Comparison of ENCODE assay signal across 8 cellular contexts in the genomic region with DNA sequence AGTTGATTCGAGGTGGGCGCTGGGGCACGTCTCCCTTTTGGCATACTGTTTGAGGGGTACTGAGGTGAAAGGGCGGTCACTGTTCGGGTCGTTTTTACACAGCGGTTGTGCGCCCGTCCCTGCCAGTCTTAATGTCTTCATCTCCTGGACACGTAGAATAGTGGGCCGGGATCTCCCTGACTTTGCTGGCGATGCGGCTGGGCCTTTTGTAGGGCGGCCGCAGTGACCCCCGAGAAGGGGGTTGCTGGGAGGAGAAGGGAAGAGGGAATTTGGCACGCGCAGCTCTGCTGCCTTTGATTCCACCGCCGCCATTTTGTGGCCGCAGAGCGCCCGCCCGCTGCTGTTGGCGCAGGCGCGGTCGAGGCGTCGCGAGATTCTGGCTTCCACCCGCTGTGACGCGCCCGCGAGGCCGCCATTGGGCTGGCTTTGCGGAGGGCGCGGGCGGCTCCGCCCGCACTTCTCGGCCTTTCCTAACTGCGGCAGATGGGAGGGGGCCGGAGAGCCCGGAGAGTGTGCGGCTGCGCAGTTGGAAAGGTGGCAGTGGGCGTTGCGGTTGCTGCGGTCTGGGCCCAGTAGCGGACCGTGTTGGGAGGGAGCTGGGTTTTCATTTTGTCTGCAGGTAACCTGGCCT. TPM values are rescaled to one million over a fixed set of nuclear protein-coding genes. Genes with fewer than 3 reads are reported as not detected.
DNase-seq lines count a peak whose midpoint lies in the region; ATAC-seq and TF ChIP-seq lines count a peak whose summit lies in the region.

No MANE protein-coding gene starts in this region.

- peaks cover 3 to 8% of the 10 kb centered on the region in 2 donors for H3K9me3 Mint-ChIP-seq in activated T-cell treated with anti-CD3 and anti-CD28 coated beads, Interleukin-2, amount 50 U/mL, for 72 hours

- H3K36me3 ChIP-seq in esophagus squamous epithelium, result peaks cover 27 to 45% (median 31%) of the 10 kb centered on the region in 3 donors

- DNase-seq in DMS153 (lab: John Stamatoyannopoulos, UW) (peak; percentile 84), KG1 (lab: John Stamatoyannopoulos, UW) (peak; percentile 59), esophagus squamous epithelium (lab: John Stamatoyannopoulos, UW) (peak; percentile 46), myocyte (ENCODE audit: low read depth) (peak; percentile 95)
- peak; percentile 93 for DNase-seq in activated T-cell treated with anti-CD3 and anti-CD28 coated beads, Interleukin-2, amount 50 U/mL, for 72 hours
- peak; percentile 79 for DNase-seq in stimulated activated CD8-positive, alpha-beta memory T cell treated with anti-CD3 and anti-CD28 coated beads, Interleukin-7, amount 100 ng/mL, for 24 hours (ENCODE audit: low read depth)

- peak overlapping the region; percentile 99 for H3K27ac Mint-ChIP-seq in activated T-cell treated with anti-CD3 and anti-CD28 coated beads, Interleukin-2, amount 50 U/mL, for 72 hours

- peak in 3 of 4 donors; percentile 39 to 87 (median 51) for TF ChIP-seq POLR2A in esophagus squamous epithelium (IDR thresholded peaks at IDR 0.05)

- no peaks in the 10 kb centered on the region for H3K27me3 ChIP-seq in esophagus squamous epithelium

- peak; percentile 50 for ATAC-seq in GM21737 (IDR thresholded peaks at IDR 0.05; ENCODE audit: unreplicated experiment)
- peak; percentile 73 to 76 for ATAC-seq in activated T-cell treated with anti-CD3 and anti-CD28 coated beads, Interleukin-2, amount 50 U/mL, for 72 hours (replicated peaks in 1 of 2)

- peaks cover 19 to 52% (median 31%) of the 10 kb centered on the region in 3 donors for H3K4me1 ChIP-seq in esophagus squamous epithelium

- peak overlapping the region; percentile 95 to 96 for H3K4me3 Mint-ChIP-seq in activated T-cell treated with anti-CD3 and anti-CD28 coated beads, Interleukin-2, amount 50 U/mL, for 72 hours

- peaks cover 79% of the 10 kb centered on the region for H3K4me1 Mint-ChIP-seq in activated T-cell treated with anti-CD3 and anti-CD28 coated beads, Interleukin-2, amount 50 U/mL, for 72 hours (ENCODE audit: low read depth)

- H3K27me3 Mint-ChIP-seq in activated T-cell treated with anti-CD3 and anti-CD28 coated beads, Interleukin-2, amount 50 U/mL, for 72 hours (ENCODE audit: low read depth), result no peaks in the 10 kb centered on the region

- 0% methylated on average over 17 to 20 of the region's 54 CpGs for WGBS in esophagus squamous epithelium, 2 donors

- no peaks in the 10 kb centered on the region for H3K9me3 ChIP-seq in esophagus squamous epithelium

- H3K4me3 ChIP-seq in esophagus squamous epithelium, result peak overlapping the region; percentile 78 to 96 (median 83)

- H3K27ac ChIP-seq in esophagus squamous epithelium, result peak overlapping the region; percentile 98 to 100 (median 100)

- intact Hi-C loops in esophagus squamous epithelium (cut with DNase I), result no loop called here

- TF ChIP-seq CTCF in esophagus squamous epithelium (IDR thresholded peaks at IDR 0.05), result peak in 1 of 6 experiments; percentile 8

- peaks cover 44 to 66% of the 10 kb centered on the region in 2 donors for H3K36me3 Mint-ChIP-seq in activated T-cell treated with anti-CD3 and anti-CD28 coated beads, Interleukin-2, amount 50 U/mL, for 72 hours (ENCODE audit: insufficient read depth in 2 of 2)

TF ChIP-seq in PFSK-1, 5 proteins besides CTCF, POLR2A, EP300 and RAD21:
- TF ChIP-seq POLR2AphosphoS5 (IDR thresholded peaks at IDR 0.05; ENCODE audit: low read depth, low read length), result no peak
- TF ChIP-seq SIN3A (IDR thresholded peaks at IDR 0.05; ENCODE audit: borderline replicate concordance, insufficient read depth, low read length), result no peak
- TF ChIP-seq, protein P1, sequence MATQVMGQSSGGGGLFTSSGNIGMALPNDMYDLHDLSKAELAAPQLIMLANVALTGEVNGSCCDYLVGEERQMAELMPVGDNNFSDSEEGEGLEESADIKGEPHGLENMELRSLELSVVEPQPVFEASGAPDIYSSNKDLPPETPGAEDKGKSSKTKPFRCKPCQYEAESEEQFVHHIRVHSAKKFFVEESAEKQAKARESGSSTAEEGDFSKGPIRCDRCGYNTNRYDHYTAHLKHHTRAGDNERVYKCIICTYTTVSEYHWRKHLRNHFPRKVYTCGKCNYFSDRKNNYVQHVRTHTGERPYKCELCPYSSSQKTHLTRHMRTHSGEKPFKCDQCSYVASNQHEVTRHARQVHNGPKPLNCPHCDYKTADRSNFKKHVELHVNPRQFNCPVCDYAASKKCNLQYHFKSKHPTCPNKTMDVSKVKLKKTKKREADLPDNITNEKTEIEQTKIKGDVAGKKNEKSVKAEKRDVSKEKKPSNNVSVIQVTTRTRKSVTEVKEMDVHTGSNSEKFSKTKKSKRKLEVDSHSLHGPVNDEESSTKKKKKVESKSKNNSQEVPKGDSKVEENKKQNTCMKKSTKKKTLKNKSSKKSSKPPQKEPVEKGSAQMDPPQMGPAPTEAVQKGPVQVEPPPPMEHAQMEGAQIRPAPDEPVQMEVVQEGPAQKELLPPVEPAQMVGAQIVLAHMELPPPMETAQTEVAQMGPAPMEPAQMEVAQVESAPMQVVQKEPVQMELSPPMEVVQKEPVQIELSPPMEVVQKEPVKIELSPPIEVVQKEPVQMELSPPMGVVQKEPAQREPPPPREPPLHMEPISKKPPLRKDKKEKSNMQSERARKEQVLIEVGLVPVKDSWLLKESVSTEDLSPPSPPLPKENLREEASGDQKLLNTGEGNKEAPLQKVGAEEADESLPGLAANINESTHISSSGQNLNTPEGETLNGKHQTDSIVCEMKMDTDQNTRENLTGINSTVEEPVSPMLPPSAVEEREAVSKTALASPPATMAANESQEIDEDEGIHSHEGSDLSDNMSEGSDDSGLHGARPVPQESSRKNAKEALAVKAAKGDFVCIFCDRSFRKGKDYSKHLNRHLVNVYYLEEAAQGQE (IDR thresholded peaks at IDR 0.05; ENCODE audit: insufficient read depth in 1 of 2, low read depth in 2 of 2, low read length in 2 of 2), result no peak
- TF ChIP-seq TAF1 (IDR thresholded peaks at IDR 0.05; ENCODE audit: borderline replicate concordance, insufficient read depth, low read length), result peak; percentile 75; the same call in 1 of the 2 replicates
- peak; percentile 45 for TF ChIP-seq FOXP2 (optimal IDR thresholded peaks at IDR 0.05; ENCODE audit: borderline replicate concordance, extremely low read depth, extremely low read length, insufficient read depth)

RNA-seq across cellular contexts. Expression of a gene that starts 0.5 kb away (rescaled TPM):
- 77.9 TPM for polyA plus RNA-seq in PFSK-1 (2012; ENCODE audit: insufficient read length, low read depth)
- total RNA-seq in activated T-cell treated with anti-CD3 and anti-CD28 coated beads, Interleukin-2, amount 50 U/mL, for 72 hours, result 100 to 1,000 TPM; 417 to 428 TPM
- total RNA-seq in esophagus squamous epithelium (100 to 1,000 TPM in 3 of 4 donors, 10 to 100 TPM in 1; 94.3 to 382 (median 173) TPM), myocyte (149 and 168 TPM in 2 replicates)
- polyA plus RNA-seq in myocyte (2012), result 207 TPM

RNA-seq across cellular contexts. Expression of a gene that starts 29.6 kb away (rescaled TPM):
- not detected for polyA plus RNA-seq in PFSK-1 (2012; ENCODE audit: insufficient read length, low read depth)
- not detected for total RNA-seq in activated T-cell treated with anti-CD3 and anti-CD28 coated beads, Interleukin-2, amount 50 U/mL, for 72 hours
- total RNA-seq in esophagus squamous epithelium (not detected), myocyte (not detected in 2 replicates)
- 0.06 TPM for polyA plus RNA-seq in myocyte (2012)

Comparison
In these comparisons a context has a peak if more than half of its experiments do, and no peak if none do; other contexts are left out.
1. Peak in every context shown above with its lines: DNase-seq, ATAC-seq, H3K4me3 ChIP-seq and H3K27ac ChIP-seq.